In the genomic region with DNA sequence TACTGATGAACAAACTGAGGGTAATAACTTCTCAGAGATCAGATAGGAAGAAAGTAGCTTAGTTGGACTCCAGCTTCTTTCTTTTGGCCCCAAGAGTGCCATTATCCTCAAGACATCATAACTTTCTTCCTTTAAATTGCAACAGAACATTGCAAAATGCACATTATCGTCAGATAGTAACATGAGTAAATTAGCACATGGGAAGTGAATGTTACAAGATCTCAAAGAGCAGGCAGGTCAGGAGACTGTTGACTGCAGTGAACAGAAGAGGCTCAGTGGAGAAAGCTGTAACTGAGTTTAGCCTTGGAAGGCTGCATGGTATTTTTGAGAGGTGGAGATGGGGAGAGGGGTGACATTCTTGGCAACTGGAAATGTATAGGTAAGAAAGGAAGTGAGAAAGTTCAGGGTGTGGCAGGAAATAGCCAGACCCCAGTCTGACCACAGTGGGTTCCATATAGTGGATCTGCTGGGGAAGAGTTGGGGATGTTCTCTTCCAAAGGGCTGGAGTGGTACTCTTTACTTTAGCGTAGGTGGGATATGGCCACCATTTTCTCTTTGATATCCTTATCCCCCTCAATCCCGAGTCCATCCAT, we compare ENCODE assay signal across 10 cellular contexts.
DNase-seq lines count a peak whose midpoint lies in the region.
"Had no signal": no experiment of that assay in that cellular context is flagged by ENCODE, and none has a peak within 500 bp of the region (broad histone marks: within the 10 kb centered on the region; RNA-seq: fewer than 3 reads in every experiment).

No MANE protein-coding gene starts in this region.

- DNase-seq in activated naive CD4-positive, alpha-beta T cell treated with anti-CD3 and anti-CD28 coated beads for 36 hours, result peak; percentile 34
- no peak for DNase-seq in activated naive CD4-positive, alpha-beta T cell treated with anti-CD3 and anti-CD28 coated beads, Interleukin-2, amount 50 U/mL, for 16 hours
- DNase-seq in SKM-1 (lab: John Stamatoyannopoulos, UW; ENCODE audit: unreplicated experiment) (peak; percentile 90), fibroblast of peridontal ligament (ENCODE audit: extremely low read depth) (peak; percentile 69), NCI-H2196 (lab: John Stamatoyannopoulos, UW; ENCODE audit: unreplicated experiment) (no peak), NCI-H69 (lab: John Stamatoyannopoulos, UW) (no peak)
- DNase-seq in effector CD4-positive, alpha-beta T cell, result no peak
- DNase-seq: NCI-H146 had no signal

- H3K4me1 Mint-ChIP-seq in activated naive CD4-positive, alpha-beta T cell treated with anti-CD3 and anti-CD28 coated beads for 36 hours (ENCODE audit: low read depth), result peaks cover 77% of the 10 kb centered on the region

- CTCF ChIA-PET in activated naive CD4-positive, alpha-beta T cell treated with anti-CD3 and anti-CD28 coated beads for 36 hours (lab: Charles Lee), result interaction anchor here (0.6 kb wide), 1 partner anchor 785 kb away, joined by 3 read pairs; no protein-coding TSS in a partner anchor

- peaks cover 40% of the 10 kb centered on the region for H3K4me1 ChIP-seq in thymus (ENCODE audit: control insufficient read depth, insufficient read depth, low read length)

- H3K27me3 Mint-ChIP-seq in activated naive CD4-positive, alpha-beta T cell treated with anti-CD3 and anti-CD28 coated beads for 36 hours (ENCODE audit: low read depth), result peaks cover 2% of the 10 kb centered on the region

- 52% methylated on average over 3 of the region's 3 CpGs for WGBS in thymus

- H3K9me3 ChIP-seq in thymus (ENCODE audit: control insufficient read depth), result no peaks in the 10 kb centered on the region

- peak overlapping the region; percentile 71 for H3K27ac ChIP-seq in thymus (ENCODE audit: low read depth)
- H3K27ac ChIP-seq: C4-2B had no signal

- peaks cover 2% of the 10 kb centered on the region for H3K9me3 Mint-ChIP-seq in activated naive CD4-positive, alpha-beta T cell treated with anti-CD3 and anti-CD28 coated beads for 36 hours

- peak overlapping the region; percentile 20 for H3K4me3 Mint-ChIP-seq in activated naive CD4-positive, alpha-beta T cell treated with anti-CD3 and anti-CD28 coated beads for 36 hours

- H3K4me3 ChIP-seq in thymus (ENCODE audit: low read length), result no peak overlapping the region

- peaks cover 23% of the 10 kb centered on the region for H3K27me3 ChIP-seq in thymus (ENCODE audit: control insufficient read depth, insufficient read depth)

- peaks cover 2% of the 10 kb centered on the region for H3K36me3 Mint-ChIP-seq in activated naive CD4-positive, alpha-beta T cell treated with anti-CD3 and anti-CD28 coated beads for 36 hours (ENCODE audit: low read depth)

- no peaks in the 10 kb centered on the region for H3K36me3 ChIP-seq in thymus (ENCODE audit: control insufficient read depth, insufficient read depth)

- intact Hi-C loops in activated naive CD4-positive, alpha-beta T cell treated with anti-CD3 and anti-CD28 coated beads for 36 hours (cut with micrococcal nuclease), result loop anchor here (1.0 to 2.0 kb wide), 5 partner anchors 46 to 749 kb away; no protein-coding TSS in a partner anchor

- H3K27ac Mint-ChIP-seq in activated naive CD4-positive, alpha-beta T cell treated with anti-CD3 and anti-CD28 coated beads for 36 hours, result peak overlapping the region; percentile 97

Comparison
In these comparisons a context has a peak if more than half of its experiments do, and no peak if none do; other contexts are left out.
1. DNase-seq: peak in activated naive CD4-positive, alpha-beta T cell treated with anti-CD3 and anti-CD28 coated beads for 36 hours (single experiment), SKM-1 (single experiment) and fibroblast of peridontal ligament (single experiment); none in activated naive CD4-positive, alpha-beta T cell treated with anti-CD3 and anti-CD28 coated beads, Interleukin-2, amount 50 U/mL, for 16 hours (single experiment), NCI-H2196 (single experiment), effector CD4-positive, alpha-beta T cell (single experiment) and NCI-H69 (single experiment).